Comparison of ENCODE assay signal across 32 cellular contexts in the genomic region with DNA sequence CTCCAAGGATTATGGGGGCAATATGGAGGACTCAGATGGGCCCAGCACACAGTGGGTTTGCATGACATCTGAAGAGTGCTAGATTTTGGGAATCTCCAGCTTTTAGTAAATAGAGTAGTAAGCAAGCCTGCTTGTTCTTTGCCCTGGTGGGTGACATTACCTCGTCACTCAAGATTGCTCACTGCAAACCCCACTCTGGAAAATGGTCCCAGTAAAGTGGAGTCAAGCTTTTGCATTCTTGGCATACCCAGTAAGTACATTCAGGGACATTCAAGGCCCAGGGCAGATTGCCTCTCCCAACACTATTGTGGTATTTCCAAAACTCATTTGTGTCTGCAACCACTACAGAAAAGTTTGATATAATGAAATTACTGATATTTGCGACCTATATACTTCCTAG.
"Had no signal": no experiment of that assay in that cellular context is flagged by ENCODE, and none has a peak within 500 bp of the region (broad histone marks: within the 10 kb centered on the region; RNA-seq: fewer than 3 reads in every experiment).

No MANE protein-coding gene starts in this region.

- DNase-seq: activated CD4-positive, alpha-beta memory T cell treated with anti-CD3 and anti-CD28 coated beads, Interleukin-2, amount 10 ng/mL, durations not matched to agents 7 days and 5 days; activated CD4-positive, alpha-beta T cell treated with anti-CD3 and anti-CD28 coated beads for 1 hour; activated CD4-positive, alpha-beta T cell treated with anti-CD3 and anti-CD28 coated beads for 4 hours; activated CD4-positive, alpha-beta T cell treated with anti-CD3 and anti-CD28 coated beads, Interleukin-2, amount 10 ng/mL, durations not matched to agents 7 days and 5 days; activated CD4-positive, alpha-beta T cell treated with anti-CD3 and anti-CD28 coated beads, Interleukin-2, amount 50 U/mL, for 4 hours; activated CD8-positive, alpha-beta memory T cell treated with anti-CD3 and anti-CD28 coated beads, Interleukin-2, amount 50 U/mL, for 48 hours; activated effector memory CD4-positive, alpha-beta T cell treated with Interleukin-2 at 50 U/mL for 16 hours; activated gamma-delta T cell treated with Interleukin-2 at 50 U/mL for 16 hours; activated naive CD4-positive, alpha-beta T cell treated with anti-CD3 and anti-CD28 coated beads, Interleukin-2, amount 50 U/mL, for 16 hours; activated naive CD4-positive, alpha-beta T cell treated with Interleukin-2 at 50 U/mL for 16 hours; activated T-cell treated with anti-CD3 and anti-CD28 coated beads for 4 hours; activated T-cell treated with anti-CD3 and anti-CD28 coated beads, Interleukin-2, amount 50 U/mL, for 4 hours; amniotic stem cell; anterior cingulate cortex; body of pancreas; caudate nucleus; cortex of kidney; dermis blood vessel endothelial cell; effector CD4-positive, alpha-beta T cell; effector memory CD8-positive, alpha-beta T cell; erythroblast; foreskin keratinocyte; gastrocnemius medialis; heart right ventricle; T-helper 1 cell; T-helper 17 cell had no signal

- H3K27me3 Mint-ChIP-seq: activated CD4-positive, alpha-beta memory T cell treated with anti-CD3 and anti-CD28 coated beads, Interleukin-2, amount 10 ng/mL, durations not matched to agents 7 days and 5 days; activated CD4-positive, alpha-beta T cell treated with anti-CD3 and anti-CD28 coated beads, Interleukin-2, amount 10 ng/mL, durations not matched to agents 7 days and 5 days; activated naive CD8-positive, alpha-beta T cell; activated T-helper 17 cell treated with anti-CD3 and anti-CD28 coated beads, Interleukin-2, amount 50 U/mL, for 72 hours; effector memory CD8-positive, alpha-beta T cell; T-helper 17 cell had no signal

- H3K9me3 Mint-ChIP-seq: activated CD4-positive, alpha-beta memory T cell treated with anti-CD3 and anti-CD28 coated beads, Interleukin-2, amount 10 ng/mL, durations not matched to agents 7 days and 5 days; activated CD4-positive, alpha-beta T cell treated with anti-CD3 and anti-CD28 coated beads, Interleukin-2, amount 10 ng/mL, durations not matched to agents 7 days and 5 days; activated T-cell treated with anti-CD3 and anti-CD28 coated beads, Interleukin-2, amount 50 U/mL, for 4 hours; activated T-helper 17 cell treated with anti-CD3 and anti-CD28 coated beads, Interleukin-2, amount 50 U/mL, for 72 hours; effector memory CD8-positive, alpha-beta T cell; T-helper 2 cell treated with Interferon-gamma antibody and Interleukin-4, amounts not matched to agents 5 μg/mL and 100 μg/mL, for 36 hours; WTC11 had no signal

- H3K4me1 Mint-ChIP-seq: activated T-helper 17 cell treated with anti-CD3 and anti-CD28 coated beads, Interleukin-2, amount 50 U/mL, for 72 hours had no signal

- H3K36me3 ChIP-seq: gastrocnemius medialis had no signal

- ATAC-seq: activated T-cell treated with anti-CD3 and anti-CD28 coated beads, Interleukin-2, amount 50 U/mL, for 4 hours; activated T-helper 17 cell treated with anti-CD3 and anti-CD28 coated beads, Interleukin-2, amount 50 U/mL, for 72 hours; body of pancreas; effector memory CD8-positive, alpha-beta T cell; foreskin keratinocyte; gastrocnemius medialis; heart right ventricle; T-helper 17 cell; WTC11 had no signal

- H3K4me3 ChIP-seq: body of pancreas, esophagus muscularis mucosa, gastrocnemius medialis, heart right ventricle had no signal

- H3K4me1 ChIP-seq: body of pancreas, foreskin keratinocyte, gastrocnemius medialis had no signal

- H3K27me3 ChIP-seq: body of pancreas, esophagus muscularis mucosa, foreskin keratinocyte, gastrocnemius medialis, heart right ventricle had no signal

- H3K36me3 Mint-ChIP-seq: WTC11 had no signal

- H3K27ac Mint-ChIP-seq: activated CD4-positive, alpha-beta memory T cell treated with anti-CD3 and anti-CD28 coated beads, Interleukin-2, amount 10 ng/mL, durations not matched to agents 7 days and 5 days; activated CD4-positive, alpha-beta T cell treated with anti-CD3 and anti-CD28 coated beads, Interleukin-2, amount 10 ng/mL, durations not matched to agents 7 days and 5 days; activated naive CD8-positive, alpha-beta T cell; activated T-helper 17 cell treated with anti-CD3 and anti-CD28 coated beads, Interleukin-2, amount 50 U/mL, for 72 hours; effector memory CD8-positive, alpha-beta T cell; T-helper 17 cell; T-helper 2 cell treated with Interferon-gamma antibody and Interleukin-4, amounts not matched to agents 5 μg/mL and 100 μg/mL, for 36 hours; WTC11 had no signal

- H3K27ac ChIP-seq: body of pancreas, esophagus muscularis mucosa, foreskin keratinocyte, gastrocnemius medialis, heart right ventricle, VCaP had no signal

- H3K4me3 Mint-ChIP-seq: activated CD4-positive, alpha-beta memory T cell treated with anti-CD3 and anti-CD28 coated beads, Interleukin-2, amount 10 ng/mL, durations not matched to agents 7 days and 5 days; activated CD4-positive, alpha-beta T cell treated with anti-CD3 and anti-CD28 coated beads, Interleukin-2, amount 10 ng/mL, durations not matched to agents 7 days and 5 days; activated naive CD8-positive, alpha-beta T cell; activated T-cell treated with anti-CD3 and anti-CD28 coated beads, Interleukin-2, amount 50 U/mL, for 4 hours; activated T-helper 17 cell treated with anti-CD3 and anti-CD28 coated beads, Interleukin-2, amount 50 U/mL, for 72 hours; effector memory CD8-positive, alpha-beta T cell; T-helper 17 cell; T-helper 2 cell treated with Interferon-gamma antibody and Interleukin-4, amounts not matched to agents 5 μg/mL and 100 μg/mL, for 36 hours; WTC11 had no signal

- H3K9me3 ChIP-seq: body of pancreas, esophagus muscularis mucosa, gastrocnemius medialis, heart right ventricle had no signal
